ENCODE assay signal across 8 cellular contexts in genomic region chr3:123066896-123067688, GRCh38. TPM values are rescaled to one million over a fixed set of nuclear protein-coding genes. Genes with fewer than 3 reads are reported as not detected.
DNase-seq lines count a peak whose midpoint lies in the region; ATAC-seq and TF ChIP-seq lines count a peak whose summit lies in the region.

Gene PDIA5, plus strand, starts transcription at chr3:123067025. Its CDS starts 140 bp downstream, at chr3:123067165.

- no peaks in the 10 kb centered on the region for H3K27me3 ChIP-seq in KMS-11 (ENCODE audit: insufficient read depth, low read depth)
- H3K27me3 ChIP-seq in Peyer's patch, result no peaks in the 10 kb centered on the region

- H3K4me2 ChIP-seq in KMS-11, result peak within 1 kb of the TSS; percentile 81

- H3K4me1 ChIP-seq in KMS-11 (ENCODE audit: low read depth, poor library complexity, severe bottlenecking) (peaks cover 31% of the 10 kb centered on the region), Peyer's patch (peaks cover 0 to 16% (median 0%) of the 10 kb centered on the region in 4 donors)

- DNase-seq in DMS53 treated with DMSO at 0.1 percent for 48 hours (lab: John Stamatoyannopoulos, UW; ENCODE audit: unreplicated experiment) (peak; percentile 64), Peyer's patch (peak; percentile 67 to 92 (median 91)), fibroblast of the aortic adventitia (ENCODE audit: low read depth) (peak; percentile 83)
- peak; percentile 18 to 45 for DNase-seq in activated T-helper 1 cell treated with anti-CD3 and anti-CD28 coated beads, Interleukin-2, amount 50 U/mL, for 16 hours (ENCODE audit: low read depth in 1 of 2, low spot score in 1 of 2)
- DNase-seq in natural killer cell treated with Interleukin-12 subunit alpha and Interleukin-12 subunit beta and Interleukin-15 and Interleukin-18, amount 100 ng/mL, for 72 hours (ENCODE audit: low spot score), result peak; percentile 78

- H3K27ac ChIP-seq in KMS-11 (peak within 1 kb of the TSS; percentile 50), Peyer's patch (peak within 1 kb of the TSS; percentile 66 to 83 (median 79))

- no peaks in the 10 kb centered on the region for H3K36me3 Mint-ChIP-seq in natural killer cell treated with Interleukin-12 subunit alpha and Interleukin-12 subunit beta and Interleukin-15 and Interleukin-18, amount 100 ng/mL, for 72 hours
- H3K36me3 Mint-ChIP-seq in stimulated activated naive CD8-positive, alpha-beta T cell treated with anti-CD3 and anti-CD28 coated beads, Interleukin-15, Interleukin-2, amounts not matched to agents 100 ng/mL and 50 ng/mL, for 24 hours (ENCODE audit: low read depth), result peaks cover 4% of the 10 kb centered on the region

- no peaks in the 10 kb centered on the region for H3K9me3 ChIP-seq in Peyer's patch

- H4K20me1 ChIP-seq in KMS-11 (ENCODE audit: insufficient read depth), result no peaks in the 10 kb centered on the region

- H3K79me2 ChIP-seq in KMS-11 (ENCODE audit: insufficient read depth, low read depth), result peaks cover 47% of the 10 kb centered on the region

- peak within 1 kb of the TSS; percentile 94 for H2AFZ ChIP-seq in KMS-11 (ENCODE audit: low read depth)

- H3K4me1 Mint-ChIP-seq in natural killer cell treated with Interleukin-12 subunit alpha and Interleukin-12 subunit beta and Interleukin-15 and Interleukin-18, amount 100 ng/mL, for 72 hours (ENCODE audit: low read depth in 2 of 2), result peaks cover 19 to 28% of the 10 kb centered on the region in 2 donors
- H3K4me1 Mint-ChIP-seq in stimulated activated naive CD8-positive, alpha-beta T cell treated with anti-CD3 and anti-CD28 coated beads, Interleukin-15, Interleukin-2, amounts not matched to agents 100 ng/mL and 50 ng/mL, for 24 hours (ENCODE audit: low read depth), result peaks cover 37% of the 10 kb centered on the region

- no peak for TF ChIP-seq CTCF in KMS-11 (conservative IDR thresholded peaks at IDR 0.05; ENCODE audit: low read depth, low read length)
- TF ChIP-seq CTCF in Peyer's patch (IDR thresholded peaks at IDR 0.05), result peak in 1 of 6 experiments; percentile 5
- TF ChIP-seq CTCF in fibroblast of the aortic adventitia (IDR thresholded peaks at IDR 0.05; ENCODE audit: insufficient read depth, low read length), result no peak

- TF ChIP-seq POLR2A in Peyer's patch (IDR thresholded peaks at IDR 0.05), result peak; percentile 67 to 80

- peak within 1 kb of the TSS; percentile 95 for H3K9ac ChIP-seq in KMS-11

- H3K27me3 Mint-ChIP-seq in natural killer cell treated with Interleukin-12 subunit alpha and Interleukin-12 subunit beta and Interleukin-15 and Interleukin-18, amount 100 ng/mL, for 72 hours, result peaks cover 30 to 34% of the 10 kb centered on the region in 2 donors
- no peaks in the 10 kb centered on the region for H3K27me3 Mint-ChIP-seq in stimulated activated naive CD8-positive, alpha-beta T cell treated with anti-CD3 and anti-CD28 coated beads, Interleukin-15, Interleukin-2, amounts not matched to agents 100 ng/mL and 50 ng/mL, for 24 hours

- ATAC-seq in GM21717 (IDR thresholded peaks at IDR 0.05; ENCODE audit: unreplicated experiment), result peak; percentile 86
- ATAC-seq in natural killer cell treated with Interleukin-12 subunit alpha and Interleukin-12 subunit beta and Interleukin-15 and Interleukin-18, amount 100 ng/mL, for 72 hours, result peak; percentile 85 to 88

- peak within 1 kb of the TSS; percentile 96 for H3K4me3 ChIP-seq in KMS-11 (IDR thresholded peaks at IDR 0.05; ENCODE audit: insufficient read depth, low read depth, low read length)
- H3K4me3 ChIP-seq in Peyer's patch, result peak within 1 kb of the TSS; percentile 69 to 84 (median 76)
- peak within 1 kb of the TSS; percentile 95 for H3K4me3 ChIP-seq in fibroblast of the aortic adventitia (ENCODE audit: low read depth, low read length)

- H3K9me3 Mint-ChIP-seq in natural killer cell treated with Interleukin-12 subunit alpha and Interleukin-12 subunit beta and Interleukin-15 and Interleukin-18, amount 100 ng/mL, for 72 hours, result no peaks in the 10 kb centered on the region
- H3K9me3 Mint-ChIP-seq in stimulated activated naive CD8-positive, alpha-beta T cell treated with anti-CD3 and anti-CD28 coated beads, Interleukin-15, Interleukin-2, amounts not matched to agents 100 ng/mL and 50 ng/mL, for 24 hours, result no peaks in the 10 kb centered on the region

- H3K36me3 ChIP-seq in KMS-11 (ENCODE audit: insufficient read depth), result no peaks in the 10 kb centered on the region
- H3K36me3 ChIP-seq in Peyer's patch, result no peaks in the 10 kb centered on the region

- peak within 1 kb of the TSS; percentile 85 for H3K4me3 Mint-ChIP-seq in natural killer cell treated with Interleukin-12 subunit alpha and Interleukin-12 subunit beta and Interleukin-15 and Interleukin-18, amount 100 ng/mL, for 72 hours
- peak within 1 kb of the TSS; percentile 92 for H3K4me3 Mint-ChIP-seq in stimulated activated naive CD8-positive, alpha-beta T cell treated with anti-CD3 and anti-CD28 coated beads, Interleukin-15, Interleukin-2, amounts not matched to agents 100 ng/mL and 50 ng/mL, for 24 hours

- no peak within 1 kb of the TSS for H3K27ac Mint-ChIP-seq in natural killer cell treated with Interleukin-12 subunit alpha and Interleukin-12 subunit beta and Interleukin-15 and Interleukin-18, amount 100 ng/mL, for 72 hours
- H3K27ac Mint-ChIP-seq in stimulated activated naive CD8-positive, alpha-beta T cell treated with anti-CD3 and anti-CD28 coated beads, Interleukin-15, Interleukin-2, amounts not matched to agents 100 ng/mL and 50 ng/mL, for 24 hours, result peak within 1 kb of the TSS; percentile 86

RNA-seq across cellular contexts. Expression of gene PDIA5, which starts in this region (rescaled TPM):
- total RNA-seq in Peyer's patch (10 to 100 TPM; 13.7 to 63.5 (median 19.4) TPM), fibroblast of the aortic adventitia (ENCODE audit: low replicate concordance) (43.9 and 59.1 TPM in 2 replicates)
- total RNA-seq in natural killer cell treated with Interleukin-12 subunit alpha and Interleukin-12 subunit beta and Interleukin-15 and Interleukin-18, amount 100 ng/mL, for 72 hours, result 10 to 100 TPM; 10.3 to 33.3 TPM

Comparison
In these comparisons a context has a peak if more than half of its experiments do, and no peak if none do; other contexts are left out.
1. Peak in every context shown above with its lines: DNase-seq, ATAC-seq, H3K4me3 ChIP-seq and H3K27ac ChIP-seq.
2. DNase-seq: peak in every context shown above with its lines; median percentile 91 in Peyer's patch; 83 in fibroblast of the aortic adventitia; 78 in natural killer cell treated with Interleukin-12 subunit alpha and Interleukin-12 subunit beta and Interleukin-15 and Interleukin-18, amount 100 ng/mL, for 72 hours; 64 in DMS53 treated with DMSO at 0.1 percent for 48 hours; 32 in activated T-helper 1 cell treated with anti-CD3 and anti-CD28 coated beads, Interleukin-2, amount 50 U/mL, for 16 hours.